ENCODE assay signal across 10 cellular contexts in genomic region chr20:49573900-49574416, GRCh38. TPM values are rescaled to one million over a fixed set of nuclear protein-coding genes. Genes with fewer than 3 reads are reported as not detected.
DNase-seq lines count a peak whose midpoint lies in the region; ATAC-seq and TF ChIP-seq lines count a peak whose summit lies in the region.
"Had no signal": no experiment of that assay in that cellular context is flagged by ENCODE, and none has a peak within 500 bp of the region (broad histone marks: within the 10 kb centered on the region; RNA-seq: fewer than 3 reads in every experiment).

No MANE protein-coding gene starts in this region.

- TF ChIP-seq EP300 in sigmoid colon (IDR thresholded peaks at IDR 0.05): no peak

- TF ChIP-seq CTCF in Panc1 (IDR thresholded peaks at IDR 0.05) (no peak), fibroblast of the aortic adventitia (IDR thresholded peaks at IDR 0.05; ENCODE audit: insufficient read depth, low read length) (no peak), sigmoid colon (IDR thresholded peaks at IDR 0.05) (no peak), colonic mucosa (IDR thresholded peaks at IDR 0.05) (no peak)

- H3K27ac ChIP-seq in Panc1 (ENCODE audit: low read length): 0 out of 2 replicates have a peak overlapping the region, but pooled peaks have one; percentile 55
- peak overlapping the region; percentile 5 to 91 (median 58) for H3K27ac ChIP-seq in sigmoid colon
- no peak overlapping the region for H3K27ac ChIP-seq in colonic mucosa
- H3K27ac ChIP-seq: WERI-Rb-1 had no signal

- TF ChIP-seq POLR2A in sigmoid colon (IDR thresholded peaks at IDR 0.05): no peak

- H3K9ac ChIP-seq in colonic mucosa (ENCODE audit: low read depth in 2 of 2, low read length in 2 of 2): no peak overlapping the region

- WGBS in sigmoid colon, 2 donors: 90 to 91% methylated on average over 8 of the region's 8 CpGs

- H3K9me3 ChIP-seq in Panc1 (ENCODE audit: control insufficient read depth, insufficient read depth, low read depth, low read length) (no peaks in the 10 kb centered on the region), sigmoid colon (no peaks in the 10 kb centered on the region), colonic mucosa (no peaks in the 10 kb centered on the region)

- H3K4me3 ChIP-seq in Panc1 (ENCODE audit: low read depth in 2 of 2, low read length in 2 of 2) (no peak overlapping the region), fibroblast of the aortic adventitia (ENCODE audit: low read depth, low read length) (no peak overlapping the region), sigmoid colon (no peak overlapping the region), colonic mucosa (no peak overlapping the region)

- peak; percentile 35 for DNase-seq in EL
- no peak for DNase-seq in Panc1 (ENCODE audit: low read depth, low spot score)
- peak; percentile 94 for DNase-seq in fibroblast of the aortic adventitia (ENCODE audit: low read depth)
- peak; percentile 73 for DNase-seq in sigmoid colon
- no peak for DNase-seq in colonic mucosa
- no peak for DNase-seq in KG1 (lab: John Stamatoyannopoulos, UW)
- DNase-seq: midbrain, NCI-H526, WERI-Rb-1 had no signal

- CTCF ChIA-PET in Panc1 (lab: Charles Lee): no interaction called here

- BruUV-seq in Panc1 (replicated peaks; lab: Mats Ljungman, UMichigan): no TSS peak

- intact Hi-C loops in Panc1 (cut with micrococcal nuclease; ENCODE audit: unreplicated experiment): no loop called here
- intact Hi-C loops in sigmoid colon (cut with DNase I): no loop called here
- intact Hi-C loops in colonic mucosa (cut with DNase I): no loop called here

- no peaks in the 10 kb centered on the region for H3K27me3 ChIP-seq in Panc1 (ENCODE audit: control insufficient read depth, insufficient read depth, low read length)
- no peaks in the 10 kb centered on the region for H3K27me3 ChIP-seq in sigmoid colon
- H3K27me3 ChIP-seq in colonic mucosa: no peaks in the 10 kb centered on the region

- ATAC-seq in Panc1: no peak
- no peak for ATAC-seq in SK-N-SH treated with all-trans-retinoic acid at 6 μM for 48 hours

- H3K36me3 ChIP-seq in Panc1 (ENCODE audit: control insufficient read depth, insufficient read depth, low read length) (no peaks in the 10 kb centered on the region), sigmoid colon (no peaks in the 10 kb centered on the region), colonic mucosa (no peaks in the 10 kb centered on the region)
- H3K36me3 ChIP-seq: WERI-Rb-1 had no signal

- POLR2A ChIA-PET in Panc1 (lab: Charles Lee): no interaction called here

- H3K4me1 ChIP-seq in Panc1 (ENCODE audit: control insufficient read depth, insufficient read depth, low read length) (peaks cover 25% of the 10 kb centered on the region), sigmoid colon (peaks cover 0 to 25% (median 12%) of the 10 kb centered on the region in 4 donors), colonic mucosa (no peaks in the 10 kb centered on the region)

- in situ Hi-C loops in Panc1 (cut with HindIII; ENCODE audit: low pct_unique_long_range_greater_than_20kb, low sequenced_read_pairs): no loop called here

TF ChIP-seq in SK-N-SH treated with all-trans-retinoic acid at 6 μM for 48 hours, 23 proteins besides CTCF, POLR2A, EP300 and RAD21:
- TF ChIP-seq BACH2 (CRISPR knock-in tag; IDR thresholded peaks at IDR 0.05; ENCODE audit: borderline replicate concordance) (no peak), ZNF565 (CRISPR knock-in tag; conservative IDR thresholded peaks at IDR 0.05; ENCODE audit: low read depth) (no peak), ZNF70 (CRISPR knock-in tag; IDR thresholded peaks at IDR 0.05) (no peak), ZC3H10 (CRISPR knock-in tag; IDR thresholded peaks at IDR 0.05) (no peak), ZFP30 (CRISPR knock-in tag; IDR thresholded peaks at IDR 0.05) (no peak), PPARA (CRISPR knock-in tag; IDR thresholded peaks at IDR 0.05; ENCODE audit: borderline replicate concordance) (no peak), ARNTL (CRISPR knock-in tag; IDR thresholded peaks at IDR 0.05; ENCODE audit: borderline replicate concordance, low read depth) (no peak)
- TF ChIP-seq, protein P1, sequence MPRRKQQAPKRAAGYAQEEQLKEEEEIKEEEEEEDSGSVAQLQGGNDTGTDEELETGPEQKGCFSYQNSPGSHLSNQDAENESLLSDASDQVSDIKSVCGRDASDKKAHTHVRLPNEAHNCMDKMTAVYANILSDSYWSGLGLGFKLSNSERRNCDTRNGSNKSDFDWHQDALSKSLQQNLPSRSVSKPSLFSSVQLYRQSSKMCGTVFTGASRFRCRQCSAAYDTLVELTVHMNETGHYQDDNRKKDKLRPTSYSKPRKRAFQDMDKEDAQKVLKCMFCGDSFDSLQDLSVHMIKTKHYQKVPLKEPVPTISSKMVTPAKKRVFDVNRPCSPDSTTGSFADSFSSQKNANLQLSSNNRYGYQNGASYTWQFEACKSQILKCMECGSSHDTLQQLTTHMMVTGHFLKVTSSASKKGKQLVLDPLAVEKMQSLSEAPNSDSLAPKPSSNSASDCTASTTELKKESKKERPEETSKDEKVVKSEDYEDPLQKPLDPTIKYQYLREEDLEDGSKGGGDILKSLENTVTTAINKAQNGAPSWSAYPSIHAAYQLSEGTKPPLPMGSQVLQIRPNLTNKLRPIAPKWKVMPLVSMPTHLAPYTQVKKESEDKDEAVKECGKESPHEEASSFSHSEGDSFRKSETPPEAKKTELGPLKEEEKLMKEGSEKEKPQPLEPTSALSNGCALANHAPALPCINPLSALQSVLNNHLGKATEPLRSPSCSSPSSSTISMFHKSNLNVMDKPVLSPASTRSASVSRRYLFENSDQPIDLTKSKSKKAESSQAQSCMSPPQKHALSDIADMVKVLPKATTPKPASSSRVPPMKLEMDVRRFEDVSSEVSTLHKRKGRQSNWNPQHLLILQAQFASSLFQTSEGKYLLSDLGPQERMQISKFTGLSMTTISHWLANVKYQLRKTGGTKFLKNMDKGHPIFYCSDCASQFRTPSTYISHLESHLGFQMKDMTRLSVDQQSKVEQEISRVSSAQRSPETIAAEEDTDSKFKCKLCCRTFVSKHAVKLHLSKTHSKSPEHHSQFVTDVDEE (CRISPR knock-in tag; IDR thresholded peaks at IDR 0.05): no peak

RNA-seq across cellular contexts. Expression of gene PTGIS, which starts 6.0 kb away (rescaled TPM):
- total RNA-seq in Panc1 (2021; ENCODE audit: unreplicated experiment) (4.4 TPM), fibroblast of the aortic adventitia (ENCODE audit: low replicate concordance) (279 and 1,011 TPM in 2 replicates), sigmoid colon (100 to 1,000 TPM in 1 of 4 donors, 10 to 100 TPM in 3; 55.3 to 241 (median 82.5) TPM), colonic mucosa (1 to 10 TPM in 1 of 2 donors, under 1 TPM in 1; 0.94 to 8.0 TPM)
- polyA plus RNA-seq in Panc1 (2012; ENCODE audit: insufficient read length): 8.5 TPM
- polyA plus RNA-seq in sigmoid colon: 10 to 100 TPM in 1 of 3 donors, 1 to 10 TPM in 1, under 1 TPM in 1; 0.46 to 12.0 (median 5.8) TPM

Comparison
In these comparisons a context has a peak if more than half of its experiments do, and no peak if none do; other contexts are left out.
1. DNase-seq: peak in EL (single experiment), fibroblast of the aortic adventitia (single experiment) and sigmoid colon (single experiment); none in Panc1 (single experiment), colonic mucosa (single experiment) and KG1 (single experiment).
2. RNA of gene PTGIS, which starts 6.0 kb away (total RNA-seq): 279 to 1,011 TPM in fibroblast of the aortic adventitia and 55.3 to 241 TPM in sigmoid colon; 0.94 to 8.0 TPM in colonic mucosa and 4.4 TPM in Panc1 (single experiment); every median in the first group is over 4 times any median in the second.